In the genomic region with DNA sequence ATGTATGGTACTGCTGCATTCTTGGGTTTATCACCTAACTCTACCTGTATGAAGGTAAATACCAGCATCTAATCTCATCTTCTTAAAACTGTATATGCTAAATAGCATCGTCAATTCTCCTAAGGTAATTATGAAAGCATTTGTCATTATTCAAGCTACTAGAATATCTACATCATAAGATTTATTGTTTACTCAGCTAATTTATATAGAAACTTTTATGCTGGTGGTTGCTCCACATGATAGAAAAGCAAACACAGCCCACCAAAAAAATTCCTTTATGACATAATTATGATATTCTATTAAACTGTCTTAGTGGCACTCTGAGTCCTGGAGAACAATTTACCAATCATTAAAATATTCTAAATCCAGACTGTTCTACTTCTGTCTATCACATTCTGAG, we compare ENCODE assay signal across 20 cellular contexts.
DNase-seq lines count a peak whose midpoint lies in the region; ATAC-seq, FAIRE-seq and TF ChIP-seq lines count a peak whose summit lies in the region.
"Had no signal": no experiment of that assay in that cellular context is flagged by ENCODE, and none has a peak within 500 bp of the region (broad histone marks: within the 10 kb centered on the region; RNA-seq: fewer than 3 reads in every experiment).

No MANE protein-coding gene starts in this region.

- H3K14ac ChIP-seq in IMR-90 (replicated peaks; ENCODE audit: low read depth, low read length) = no peak overlapping the region

- H3K79me2 ChIP-seq in HepG2 (ENCODE audit: insufficient read depth, low read length) = no peaks in the 10 kb centered on the region

- FAIRE-seq in HepG2 (lab: Jason Lieb, UNC) = no peak
- FAIRE-seq: A204.1, D721Med, G401.6, GM12891, GM19239 had no signal

- no peak overlapping the region for H3K9ac ChIP-seq in HepG2 (ENCODE audit: insufficient read depth, low read depth, low read length)
- H3K9ac ChIP-seq in IMR-90 (ENCODE audit: low read depth, low read length) = no peak overlapping the region
- H3K9ac ChIP-seq: BLaER1 treated with 17β-estradiol and CSF1 and Interleukin-3, amounts not matched to agents 10 nM and 100 nM had no signal

- no peak overlapping the region for H4K8ac ChIP-seq in IMR-90 (ENCODE audit: low read depth in 2 of 2, low read length in 2 of 2)

- no peaks in the 10 kb centered on the region for H3K79me1 ChIP-seq in IMR-90 (ENCODE audit: low read depth in 1 of 2, low read length in 2 of 2)

- H3K4me1 ChIP-seq in HepG2 (ENCODE audit: insufficient read depth, low read length) = no peaks in the 10 kb centered on the region
- no peaks in the 10 kb centered on the region for H3K4me1 ChIP-seq in right lobe of liver
- H3K4me1 ChIP-seq in IMR-90 (ENCODE audit: control insufficient read depth, insufficient read depth, low read length) = peaks cover 2% of the 10 kb centered on the region; the same call in 1 of the 2 replicates
- no peaks in the 10 kb centered on the region for H3K4me1 ChIP-seq in right atrium auricular region
- H3K4me1 ChIP-seq: BLaER1 treated with 17β-estradiol and CSF1 and Interleukin-3, amounts not matched to agents 10 nM and 100 nM; Caco-2 had no signal

- H4K91ac ChIP-seq in IMR-90 (ENCODE audit: insufficient read depth, low read depth, low read length) = no peak overlapping the region

- H2BK20ac ChIP-seq in IMR-90 (ENCODE audit: low read depth, low read length) = no peak overlapping the region

- H3K23ac ChIP-seq in IMR-90 (ENCODE audit: low read depth, low read length) = no peak overlapping the region

- no peak overlapping the region for H3K18ac ChIP-seq in IMR-90 (ENCODE audit: low read depth, low read length)

- H2BK120ac ChIP-seq in IMR-90 (ENCODE audit: low read depth, low read length) = no peak overlapping the region

- H4K20me1 ChIP-seq in HepG2 (ENCODE audit: insufficient read depth, low read length) = no peaks in the 10 kb centered on the region
- no peaks in the 10 kb centered on the region for H4K20me1 ChIP-seq in IMR-90 (ENCODE audit: insufficient read depth, low read length)
- H4K20me1 ChIP-seq: BLaER1 treated with 17β-estradiol and CSF1 and Interleukin-3, amounts not matched to agents 10 nM and 100 nM had no signal

- no peak overlapping the region for H2BK15ac ChIP-seq in IMR-90 (ENCODE audit: low read depth, low read length)

- H3K36me3 ChIP-seq in HepG2 (replicated peaks in 1 of 2; ENCODE audit: control insufficient read depth in 1 of 2, insufficient read depth in 2 of 2, low read length in 2 of 2) (no peaks in the 10 kb centered on the region), right lobe of liver (no peaks in the 10 kb centered on the region), IMR-90 (ENCODE audit: control insufficient read depth, insufficient read depth, low read length) (no peaks in the 10 kb centered on the region), right atrium auricular region (no peaks in the 10 kb centered on the region)
- H3K36me3 ChIP-seq: BLaER1 treated with 17β-estradiol and CSF1 and Interleukin-3, amounts not matched to agents 10 nM and 100 nM had no signal

- dilution Hi-C loops in IMR-90 (cut with HindIII; ENCODE audit: low sequenced_read_pairs, unreplicated experiment) = no loop called here

- POLR2A ChIA-PET in HepG2 (lab: Yijun Ruan, JAX) = no interaction called here
- POLR2A ChIA-PET in IMR-90 (lab: Charles Lee; ENCODE audit: unreplicated experiment) = no interaction called here

- no peak overlapping the region for H2AFZ ChIP-seq in HepG2 (ENCODE audit: low read length)
- no peak overlapping the region for H2AFZ ChIP-seq in IMR-90 (replicated peaks; ENCODE audit: low read length, poor library complexity)

- no peak overlapping the region for H2BK5ac ChIP-seq in IMR-90 (ENCODE audit: low read depth, low read length, poor library complexity, severe bottlenecking)

- in situ Hi-C loops in HepG2 (cut with HindIII; ENCODE audit: extremely low pct_ligation_motif_present, low pct_unique_long_range_greater_than_20kb) (no loop called here), IMR-90 (cut with MboI; ENCODE audit: low sequenced_read_pairs) (no loop called here)

- intact Hi-C loops in HepG2 (cut with micrococcal nuclease; ENCODE audit: unreplicated experiment) (no loop called here), right lobe of liver (cut with DNase I) (no loop called here), IMR-90 (cut with micrococcal nuclease) (no loop called here)

- ATAC-seq in HepG2 (no peak), right lobe of liver (no peak), IMR-90 (ENCODE audit: low read depth) (no peak)
- ATAC-seq: CD8-positive, alpha-beta T cell had no signal

- TF ChIP-seq CTCF in HepG2 (CRISPR knock-in tag; IDR thresholded peaks at IDR 0.05) (no peak), right lobe of liver (IDR thresholded peaks at IDR 0.05) (no peak), IMR-90 (conservative IDR thresholded peaks at IDR 0.05; ENCODE audit: low read depth, low read length) (no peak), right atrium auricular region (IDR thresholded peaks at IDR 0.05) (no peak)

- peaks cover 51% of the 10 kb centered on the region for H3K9me3 ChIP-seq in HepG2 (ENCODE audit: low read length)
- no peaks in the 10 kb centered on the region for H3K9me3 ChIP-seq in right lobe of liver
- no peaks in the 10 kb centered on the region; the same call in 1 of the 2 replicates for H3K9me3 ChIP-seq in IMR-90 (ENCODE audit: control insufficient read depth, insufficient read depth, low read length)
- H3K9me3 ChIP-seq in right atrium auricular region = no peaks in the 10 kb centered on the region
- H3K9me3 ChIP-seq: Caco-2 had no signal

- CTCF ChIA-PET in HepG2 (lab: Yijun Ruan, JAX; ENCODE audit: low intra/inter-chr PET ratio, low total read pairs) = no interaction called here
- CTCF ChIA-PET in IMR-90 (lab: Yijun Ruan, JAX) = no interaction called here

- H2AK9ac ChIP-seq in IMR-90 (replicated peaks; ENCODE audit: low read depth, low read length, poor library complexity) = no peak overlapping the region

- H3K4ac ChIP-seq in IMR-90 (ENCODE audit: low read depth, low read length) = no peak overlapping the region

- TF ChIP-seq RAD21 in HepG2 (CRISPR knock-in tag; IDR thresholded peaks at IDR 0.05) (no peak), IMR-90 (IDR thresholded peaks at IDR 0.05; ENCODE audit: low read length) (no peak)

- H3K27ac ChIP-seq in HepG2 (ENCODE audit: extremely low read length, insufficient read depth, low read length) (no peak overlapping the region), right lobe of liver (no peak overlapping the region), IMR-90 (ENCODE audit: insufficient read depth, low read length) (no peak overlapping the region), right atrium auricular region (no peak overlapping the region)
- H3K27ac ChIP-seq: BLaER1 treated with 17β-estradiol and CSF1 and Interleukin-3, amounts not matched to agents 10 nM and 100 nM; C4-2B had no signal

- H4K5ac ChIP-seq in IMR-90 (ENCODE audit: low read depth, low read length) = no peak overlapping the region

- DNase-seq in HepG2 (ENCODE audit: low spot score) = no peak
- DNase-seq in right lobe of liver = no peak
- no peak for DNase-seq in IMR-90
- DNase-seq in right atrium auricular region (ENCODE audit: low spot score) = no peak
- DNase-seq in ureter (ENCODE audit: low spot score) = no peak
- DNase-seq: 8988T; AML-193; Caco-2; Calu3; CD4-positive, alpha-beta T cell; CD8-positive, alpha-beta T cell; DMS79 treated with DMSO at 0.1 percent for 48 hours; GF-D8 had no signal

- no peak overlapping the region for H3K4me2 ChIP-seq in HepG2 (ENCODE audit: low read depth, low read length)
- H3K4me2 ChIP-seq in IMR-90 (ENCODE audit: low read depth, low read length) = no peak overlapping the region
- H3K4me2 ChIP-seq: BLaER1 treated with 17β-estradiol and CSF1 and Interleukin-3, amounts not matched to agents 10 nM and 100 nM had no signal

- H3K4me3 ChIP-seq in HepG2 (replicated peaks in 1 of 3; ENCODE audit: insufficient read depth in 1 of 3, low read depth in 2 of 3, low read length in 3 of 3) (no peak overlapping the region), right lobe of liver (no peak overlapping the region), IMR-90 (ENCODE audit: insufficient read depth, low read depth, low read length) (no peak overlapping the region), right atrium auricular region (no peak overlapping the region)
- H3K4me3 ChIP-seq: BLaER1 treated with 17β-estradiol and CSF1 and Interleukin-3, amounts not matched to agents 10 nM and 100 nM had no signal

- H3K56ac ChIP-seq in IMR-90 (ENCODE audit: extremely low read depth, insufficient read depth, low read length) = no peak overlapping the region

- TF ChIP-seq EP300 in HepG2 (IDR thresholded peaks at IDR 0.05; ENCODE audit: low read depth in 2 of 2, low read length in 2 of 2) (no peak), HepG2 (CRISPR knock-in tag; IDR thresholded peaks at IDR 0.05; ENCODE audit: borderline replicate concordance) (no peak)

- BruUV-seq in HepG2 (replicated peaks; lab: Mats Ljungman, UMichigan) (no TSS peak), IMR-90 (replicated peaks; lab: Mats Ljungman, UMichigan) (no TSS peak)

- H3K27me3 ChIP-seq in HepG2 (ENCODE audit: control insufficient read depth in 1 of 2, insufficient read depth in 2 of 2, low read length in 2 of 2) = no peaks in the 10 kb centered on the region
- H3K27me3 ChIP-seq in right lobe of liver = no peaks in the 10 kb centered on the region
- H3K27me3 ChIP-seq in IMR-90 (ENCODE audit: control insufficient read depth, insufficient read depth, low read length) = no peaks in the 10 kb centered on the region
- H3K27me3 ChIP-seq in right atrium auricular region = no peaks in the 10 kb centered on the region
- H3K27me3 ChIP-seq: BLaER1 treated with 17β-estradiol and CSF1 and Interleukin-3, amounts not matched to agents 10 nM and 100 nM had no signal

- 0% methylated on average over 1 of the region's 1 CpG for WGBS in HepG2 (ENCODE audit: low lambda C conversion rate)
- 72% methylated on average over 1 of the region's 1 CpG for WGBS in right lobe of liver (ENCODE audit: insufficient coverage, low coverage, low lambda C conversion rate, missing lambda C conversion rate)
- no CpG with 5 or more reads among the region's 1 CpG for whole genome bisulfite sequencing in IMR-90 (ENCODE audit: extremely low coverage in 2 of 2, insufficient read length in 1 of 2), 2 experiments

- TF ChIP-seq POLR2A in HepG2 (IDR thresholded peaks at IDR 0.05; ENCODE audit: insufficient read depth in 1 of 2, low read depth in 2 of 2, low read length in 2 of 2) = no peak
- TF ChIP-seq POLR2A in right lobe of liver (IDR thresholded peaks at IDR 0.05) = no peak
- no peak for TF ChIP-seq POLR2A in IMR-90 (IDR thresholded peaks at IDR 0.05; ENCODE audit: low read depth, low read length)

- H2AK5ac ChIP-seq in IMR-90 (ENCODE audit: low read depth, low read length) = no peak overlapping the region

- no peaks in the 10 kb centered on the region for H3K9me1 ChIP-seq in IMR-90 (ENCODE audit: insufficient read depth, low read length)

TF ChIP-seq in HepG2, 621 proteins besides CTCF, POLR2A, EP300 and RAD21 (continues in another document):
- peak; percentile 73 for TF ChIP-seq MAFF (IDR thresholded peaks at IDR 0.05; ENCODE audit: low read depth, low read length)
